28 cellular contexts compared by ENCODE assay signal in the genomic region with DNA sequence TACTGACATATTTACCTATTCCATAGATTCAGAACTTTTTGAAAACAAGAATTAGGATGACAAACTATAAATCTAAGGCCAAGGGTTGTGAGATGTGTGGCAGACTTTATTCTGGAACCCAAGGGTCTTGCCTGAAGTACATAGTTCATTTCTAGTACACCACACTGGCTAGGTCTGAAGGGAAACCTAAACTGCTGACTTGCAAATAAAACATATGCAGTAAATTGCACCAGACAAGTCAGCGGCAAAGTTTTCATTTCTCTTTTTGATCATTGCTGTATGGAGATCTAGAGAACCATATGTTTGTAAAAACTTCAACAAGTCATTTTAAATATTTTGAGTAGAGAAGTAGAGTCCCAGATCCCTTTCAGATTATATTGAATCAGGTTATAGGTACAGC.
"Had no signal": no experiment of that assay in that cellular context is flagged by ENCODE, and none has a peak within 500 bp of the region (broad histone marks: within the 10 kb centered on the region; RNA-seq: fewer than 3 reads in every experiment).

No MANE protein-coding gene starts in this region.

- DNase-seq: activated B cell treated with CpG ODN at 0.5 μM for 24 hours; activated CD4-positive, alpha-beta T cell treated with anti-CD3 and anti-CD28 coated beads for 48 hours; activated CD4-positive, alpha-beta T cell treated with anti-CD3 and anti-CD28 coated beads, Interleukin-2, amount 50 U/mL, for 1 hour; activated CD4-positive, alpha-beta T cell treated with anti-CD3 and anti-CD28 coated beads, Interleukin-2, amount 50 U/mL, for 48 hours; activated CD8-positive, alpha-beta memory T cell treated with anti-CD3 and anti-CD28 coated beads for 24 hours; activated CD8-positive, alpha-beta T cell treated with anti-CD3 and anti-CD28 coated beads for 36 hours; activated effector memory CD4-positive, alpha-beta T cell treated with Interleukin-2 at 50 U/mL for 16 hours; activated gamma-delta T cell treated with Interleukin-2 at 50 U/mL for 16 hours; activated naive CD4-positive, alpha-beta T cell treated with anti-CD3 and anti-CD28 coated beads, Interleukin-2, amount 50 U/mL, for 16 hours; activated naive CD4-positive, alpha-beta T cell treated with Interleukin-2 at 50 U/mL for 16 hours; activated T-cell treated with anti-CD3 and anti-CD28 coated beads, Interleukin-2, amount 50 U/mL, for 4 hours; amniotic stem cell; anterior cingulate cortex; brain microvascular endothelial cell; dorsolateral prefrontal cortex; effector memory CD4-positive, alpha-beta T cell; endodermal cell; foreskin fibroblast; head of caudate nucleus; T1000; WERI-Rb-1 had no signal

- H3K36me3 ChIP-seq: brain microvascular endothelial cell, WERI-Rb-1 had no signal

- H3K4me3 ChIP-seq: coronary artery, dorsolateral prefrontal cortex had no signal

- H3K27me3 ChIP-seq: brain microvascular endothelial cell, dorsolateral prefrontal cortex had no signal

- ATAC-seq: activated CD4-positive, CD25-positive, alpha-beta regulatory T cell treated with anti-CD3 and anti-CD28 coated beads, Interleukin-2, amount 50 U/mL, for 24 hours; activated CD8-positive, alpha-beta T cell treated with anti-CD3 and anti-CD28 coated beads for 36 hours; activated T-cell treated with anti-CD3 and anti-CD28 coated beads, Interleukin-2, amount 50 U/mL, for 4 hours; activated T-helper 17 cell treated with anti-CD3 and anti-CD28 coated beads, Interleukin-2, amount 50 U/mL, for 72 hours; esophagus mucosa had no signal

- FAIRE-seq: astrocyte, bronchial epithelial cell, frontal cortex had no signal

- H3K27ac ChIP-seq: brain microvascular endothelial cell, coronary artery, dorsolateral prefrontal cortex, WERI-Rb-1 had no signal
